3 cellular contexts compared by ENCODE assay signal in the genomic region with DNA sequence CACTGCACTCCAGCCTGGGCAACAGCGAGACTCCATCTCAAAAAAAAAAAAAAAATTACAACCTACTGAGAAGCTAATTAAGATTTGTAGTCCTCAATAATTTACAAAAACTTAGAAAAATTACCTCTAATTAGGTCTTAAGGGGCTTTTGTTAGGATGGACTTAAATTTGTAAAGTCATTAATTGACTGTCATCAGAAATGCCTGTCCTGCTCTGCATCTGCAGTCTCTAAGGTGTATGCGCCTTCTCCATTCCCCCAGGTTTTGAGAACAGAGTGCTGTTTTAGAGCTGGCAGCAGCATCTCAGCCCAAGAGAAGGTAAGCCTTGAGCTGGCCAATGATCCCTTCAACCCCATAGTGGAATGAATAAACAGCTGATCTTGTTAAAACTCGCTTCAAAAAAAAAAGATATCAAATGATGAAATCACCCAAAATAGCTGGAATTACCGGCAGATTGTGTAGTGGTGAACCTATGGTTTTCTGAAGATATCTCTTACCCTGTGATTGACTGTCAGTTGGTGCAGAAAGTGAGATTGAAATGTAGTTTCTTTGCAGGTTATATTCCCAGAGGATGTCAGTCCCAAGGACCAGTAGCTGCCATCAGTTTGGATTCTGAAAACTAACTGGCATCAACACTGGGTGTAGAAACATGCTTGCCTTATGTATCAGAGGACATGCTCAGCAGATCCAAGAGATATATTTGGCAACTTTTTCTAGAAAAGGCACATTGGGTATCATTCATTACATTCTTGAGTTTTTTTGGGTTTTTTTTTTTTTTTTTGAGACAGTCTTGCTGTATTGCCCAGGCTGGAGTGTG.
TF ChIP-seq lines count a peak whose summit lies in the region.

No MANE protein-coding gene starts in this region.

TF ChIP-seq in SK-N-SH, 30 proteins besides CTCF, POLR2A, EP300 and RAD21 (continued from another document):
- TF ChIP-seq, protein P1, sequence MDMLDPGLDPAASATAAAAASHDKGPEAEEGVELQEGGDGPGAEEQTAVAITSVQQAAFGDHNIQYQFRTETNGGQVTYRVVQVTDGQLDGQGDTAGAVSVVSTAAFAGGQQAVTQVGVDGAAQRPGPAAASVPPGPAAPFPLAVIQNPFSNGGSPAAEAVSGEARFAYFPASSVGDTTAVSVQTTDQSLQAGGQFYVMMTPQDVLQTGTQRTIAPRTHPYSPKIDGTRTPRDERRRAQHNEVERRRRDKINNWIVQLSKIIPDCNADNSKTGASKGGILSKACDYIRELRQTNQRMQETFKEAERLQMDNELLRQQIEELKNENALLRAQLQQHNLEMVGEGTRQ (IDR thresholded peaks at IDR 0.05; ENCODE audit: borderline replicate concordance, low read depth, low read length): no peak
- TF ChIP-seq MXI1 (IDR thresholded peaks at IDR 0.05; ENCODE audit: low read depth, low read length): no peak
- TF ChIP-seq SIN3A (IDR thresholded peaks at IDR 0.05; ENCODE audit: borderline replicate concordance, low read depth, low read length): no peak
- TF ChIP-seq MEF2A (IDR thresholded peaks at IDR 0.05; ENCODE audit: borderline replicate concordance, low read depth): no peak
- peak; percentile 48; the same call in 1 of the 2 replicates for TF ChIP-seq POLR2AphosphoS5 (IDR thresholded peaks at IDR 0.05; ENCODE audit: low read depth, low read length)
TF ChIP-seq in SK-N-SH: peak in this region for 1.

TF ChIP-seq in SK-N-SH treated with all-trans-retinoic acid at 6 μM for 48 hours, 23 proteins besides CTCF, POLR2A, EP300 and RAD21 (continued from another document):
- TF ChIP-seq, protein P2, sequence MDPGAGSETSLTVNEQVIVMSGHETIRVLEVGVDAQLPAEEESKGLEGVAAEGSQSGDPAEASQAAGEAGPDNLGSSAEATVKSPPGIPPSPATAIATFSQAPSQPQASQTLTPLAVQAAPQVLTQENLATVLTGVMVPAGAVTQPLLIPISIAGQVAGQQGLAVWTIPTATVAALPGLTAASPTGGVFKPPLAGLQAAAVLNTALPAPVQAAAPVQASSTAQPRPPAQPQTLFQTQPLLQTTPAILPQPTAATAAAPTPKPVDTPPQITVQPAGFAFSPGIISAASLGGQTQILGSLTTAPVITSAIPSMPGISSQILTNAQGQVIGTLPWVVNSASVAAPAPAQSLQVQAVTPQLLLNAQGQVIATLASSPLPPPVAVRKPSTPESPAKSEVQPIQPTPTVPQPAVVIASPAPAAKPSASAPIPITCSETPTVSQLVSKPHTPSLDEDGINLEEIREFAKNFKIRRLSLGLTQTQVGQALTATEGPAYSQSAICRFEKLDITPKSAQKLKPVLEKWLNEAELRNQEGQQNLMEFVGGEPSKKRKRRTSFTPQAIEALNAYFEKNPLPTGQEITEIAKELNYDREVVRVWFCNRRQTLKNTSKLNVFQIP (CRISPR knock-in tag; IDR thresholded peaks at IDR 0.05; ENCODE audit: borderline replicate concordance, low read depth): no peak
- TF ChIP-seq CSDC2 (CRISPR knock-in tag; IDR thresholded peaks at IDR 0.05): no peak
- no peak for TF ChIP-seq RARB (CRISPR knock-in tag; IDR thresholded peaks at IDR 0.05)
- no peak for TF ChIP-seq ZNF70 (CRISPR knock-in tag; IDR thresholded peaks at IDR 0.05)
- TF ChIP-seq, protein P3, sequence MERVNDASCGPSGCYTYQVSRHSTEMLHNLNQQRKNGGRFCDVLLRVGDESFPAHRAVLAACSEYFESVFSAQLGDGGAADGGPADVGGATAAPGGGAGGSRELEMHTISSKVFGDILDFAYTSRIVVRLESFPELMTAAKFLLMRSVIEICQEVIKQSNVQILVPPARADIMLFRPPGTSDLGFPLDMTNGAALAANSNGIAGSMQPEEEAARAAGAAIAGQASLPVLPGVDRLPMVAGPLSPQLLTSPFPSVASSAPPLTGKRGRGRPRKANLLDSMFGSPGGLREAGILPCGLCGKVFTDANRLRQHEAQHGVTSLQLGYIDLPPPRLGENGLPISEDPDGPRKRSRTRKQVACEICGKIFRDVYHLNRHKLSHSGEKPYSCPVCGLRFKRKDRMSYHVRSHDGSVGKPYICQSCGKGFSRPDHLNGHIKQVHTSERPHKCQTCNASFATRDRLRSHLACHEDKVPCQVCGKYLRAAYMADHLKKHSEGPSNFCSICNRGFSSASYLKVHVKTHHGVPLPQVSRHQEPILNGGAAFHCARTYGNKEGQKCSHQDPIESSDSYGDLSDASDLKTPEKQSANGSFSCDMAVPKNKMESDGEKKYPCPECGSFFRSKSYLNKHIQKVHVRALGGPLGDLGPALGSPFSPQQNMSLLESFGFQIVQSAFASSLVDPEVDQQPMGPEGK (CRISPR knock-in tag; IDR thresholded peaks at IDR 0.05; ENCODE audit: borderline replicate concordance): no peak
- no peak for TF ChIP-seq OSR1 (CRISPR knock-in tag; IDR thresholded peaks at IDR 0.05)
- TF ChIP-seq ZFP3 (CRISPR knock-in tag; IDR thresholded peaks at IDR 0.05): no peak
- TF ChIP-seq ESRRG (CRISPR knock-in tag; IDR thresholded peaks at IDR 0.05): no peak
- TF ChIP-seq, protein P4, sequence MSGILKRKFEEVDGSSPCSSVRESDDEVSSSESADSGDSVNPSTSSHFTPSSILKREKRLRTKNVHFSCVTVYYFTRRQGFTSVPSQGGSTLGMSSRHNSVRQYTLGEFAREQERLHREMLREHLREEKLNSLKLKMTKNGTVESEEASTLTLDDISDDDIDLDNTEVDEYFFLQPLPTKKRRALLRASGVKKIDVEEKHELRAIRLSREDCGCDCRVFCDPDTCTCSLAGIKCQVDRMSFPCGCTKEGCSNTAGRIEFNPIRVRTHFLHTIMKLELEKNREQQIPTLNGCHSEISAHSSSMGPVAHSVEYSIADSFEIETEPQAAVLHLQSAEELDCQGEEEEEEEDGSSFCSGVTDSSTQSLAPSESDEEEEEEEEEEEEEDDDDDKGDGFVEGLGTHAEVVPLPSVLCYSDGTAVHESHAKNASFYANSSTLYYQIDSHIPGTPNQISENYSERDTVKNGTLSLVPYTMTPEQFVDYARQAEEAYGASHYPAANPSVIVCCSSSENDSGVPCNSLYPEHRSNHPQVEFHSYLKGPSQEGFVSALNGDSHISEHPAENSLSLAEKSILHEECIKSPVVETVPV (CRISPR knock-in tag; IDR thresholded peaks at IDR 0.05): no peak
- no peak for TF ChIP-seq GLIS3 (CRISPR knock-in tag; IDR thresholded peaks at IDR 0.05)
- no peak for TF ChIP-seq ZNF565 (CRISPR knock-in tag; conservative IDR thresholded peaks at IDR 0.05; ENCODE audit: low read depth)
- no peak for TF ChIP-seq ISL1 (CRISPR knock-in tag; IDR thresholded peaks at IDR 0.05)
- TF ChIP-seq, protein P5, sequence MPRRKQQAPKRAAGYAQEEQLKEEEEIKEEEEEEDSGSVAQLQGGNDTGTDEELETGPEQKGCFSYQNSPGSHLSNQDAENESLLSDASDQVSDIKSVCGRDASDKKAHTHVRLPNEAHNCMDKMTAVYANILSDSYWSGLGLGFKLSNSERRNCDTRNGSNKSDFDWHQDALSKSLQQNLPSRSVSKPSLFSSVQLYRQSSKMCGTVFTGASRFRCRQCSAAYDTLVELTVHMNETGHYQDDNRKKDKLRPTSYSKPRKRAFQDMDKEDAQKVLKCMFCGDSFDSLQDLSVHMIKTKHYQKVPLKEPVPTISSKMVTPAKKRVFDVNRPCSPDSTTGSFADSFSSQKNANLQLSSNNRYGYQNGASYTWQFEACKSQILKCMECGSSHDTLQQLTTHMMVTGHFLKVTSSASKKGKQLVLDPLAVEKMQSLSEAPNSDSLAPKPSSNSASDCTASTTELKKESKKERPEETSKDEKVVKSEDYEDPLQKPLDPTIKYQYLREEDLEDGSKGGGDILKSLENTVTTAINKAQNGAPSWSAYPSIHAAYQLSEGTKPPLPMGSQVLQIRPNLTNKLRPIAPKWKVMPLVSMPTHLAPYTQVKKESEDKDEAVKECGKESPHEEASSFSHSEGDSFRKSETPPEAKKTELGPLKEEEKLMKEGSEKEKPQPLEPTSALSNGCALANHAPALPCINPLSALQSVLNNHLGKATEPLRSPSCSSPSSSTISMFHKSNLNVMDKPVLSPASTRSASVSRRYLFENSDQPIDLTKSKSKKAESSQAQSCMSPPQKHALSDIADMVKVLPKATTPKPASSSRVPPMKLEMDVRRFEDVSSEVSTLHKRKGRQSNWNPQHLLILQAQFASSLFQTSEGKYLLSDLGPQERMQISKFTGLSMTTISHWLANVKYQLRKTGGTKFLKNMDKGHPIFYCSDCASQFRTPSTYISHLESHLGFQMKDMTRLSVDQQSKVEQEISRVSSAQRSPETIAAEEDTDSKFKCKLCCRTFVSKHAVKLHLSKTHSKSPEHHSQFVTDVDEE (CRISPR knock-in tag; IDR thresholded peaks at IDR 0.05): no peak
- TF ChIP-seq PPARA (CRISPR knock-in tag; IDR thresholded peaks at IDR 0.05; ENCODE audit: borderline replicate concordance): no peak
- TF ChIP-seq ZFP30 (CRISPR knock-in tag; IDR thresholded peaks at IDR 0.05): no peak
TF ChIP-seq in SK-N-SH treated with all-trans-retinoic acid at 6 μM for 48 hours: peak in this region for 0.

TF ChIP-seq in PFSK-1, 5 proteins besides CTCF, POLR2A, EP300 and RAD21 (continued from another document):
- TF ChIP-seq FOXP2 (optimal IDR thresholded peaks at IDR 0.05; ENCODE audit: borderline replicate concordance, extremely low read depth, extremely low read length, insufficient read depth): no peak
TF ChIP-seq in PFSK-1: peak in this region for 2.
